Comparison of ENCODE assay signal across 8 cellular contexts in genomic region chr13:106534844-106535551, GRCh38. TPM values are rescaled to one million over a fixed set of nuclear protein-coding genes. Genes with fewer than 3 reads are reported as not detected.
DNase-seq lines count a peak whose midpoint lies in the region; ATAC-seq and TF ChIP-seq lines count a peak whose summit lies in the region.

No MANE protein-coding gene starts in this region.

- H3K4me1 Mint-ChIP-seq in activated CD8-positive, alpha-beta T cell treated with anti-CD3 and anti-CD28 coated beads, Interleukin-2, amount 10 ng/mL, durations not matched to agents 7 days and 5 days (ENCODE audit: low read depth): peaks cover 18% of the 10 kb centered on the region
- peaks cover 29% of the 10 kb centered on the region for H3K4me1 Mint-ChIP-seq in nephron

- DNase-seq in activated CD8-positive, alpha-beta T cell treated with anti-CD3 and anti-CD28 coated beads, Interleukin-2, amount 10 ng/mL, durations not matched to agents 7 days and 5 days: peak; percentile 22
- peak; percentile 14 for DNase-seq in fibroblast of gingiva (ENCODE audit: low read depth)
- no peak for DNase-seq in NOMO-1 (lab: John Stamatoyannopoulos, UW; ENCODE audit: unreplicated experiment in 2 of 2)
- no peak for DNase-seq in iPS-NIHi7 (ENCODE audit: extremely low spot score)

- peaks cover 3% of the 10 kb centered on the region for H3K36me3 Mint-ChIP-seq in activated CD8-positive, alpha-beta T cell treated with anti-CD3 and anti-CD28 coated beads, Interleukin-2, amount 10 ng/mL, durations not matched to agents 7 days and 5 days (ENCODE audit: low read depth)
- peaks cover 3% of the 10 kb centered on the region for H3K36me3 Mint-ChIP-seq in nephron (ENCODE audit: low read depth)

- H3K9me2 ChIP-seq in DOHH2 (replicated peaks; ENCODE audit: control insufficient read depth, low read length): no peaks in the 10 kb centered on the region

- ATAC-seq in GM19468 (IDR thresholded peaks at IDR 0.05; ENCODE audit: extremely low read depth, unreplicated experiment) (peak; percentile 10), HG03469 (IDR thresholded peaks at IDR 0.05; ENCODE audit: unreplicated experiment) (peak; percentile 21)
- ATAC-seq in activated CD8-positive, alpha-beta T cell treated with anti-CD3 and anti-CD28 coated beads, Interleukin-2, amount 10 ng/mL, durations not matched to agents 7 days and 5 days: peak; percentile 1

- H3K27me3 Mint-ChIP-seq in activated CD8-positive, alpha-beta T cell treated with anti-CD3 and anti-CD28 coated beads, Interleukin-2, amount 10 ng/mL, durations not matched to agents 7 days and 5 days (ENCODE audit: low read depth): peaks cover 33% of the 10 kb centered on the region
- peaks cover 8% of the 10 kb centered on the region for H3K27me3 Mint-ChIP-seq in nephron (ENCODE audit: low read depth)

- H3K9me3 Mint-ChIP-seq in activated CD8-positive, alpha-beta T cell treated with anti-CD3 and anti-CD28 coated beads, Interleukin-2, amount 10 ng/mL, durations not matched to agents 7 days and 5 days (ENCODE audit: insufficient read depth): no peaks in the 10 kb centered on the region
- H3K9me3 Mint-ChIP-seq in nephron: no peaks in the 10 kb centered on the region

- peaks cover 7% of the 10 kb centered on the region; the same call in 1 of the 2 replicates for H3K79me2 ChIP-seq in DOHH2 (ENCODE audit: control insufficient read depth, low read length)

- peak overlapping the region; percentile 91 for H3K4me2 ChIP-seq in DOHH2 (ENCODE audit: low read length)

- H4K20me1 ChIP-seq in DOHH2 (ENCODE audit: control insufficient read depth, insufficient read depth, low read depth, low read length): peaks cover 3% of the 10 kb centered on the region

- peak overlapping the region; percentile 77 for H3K4me3 Mint-ChIP-seq in activated CD8-positive, alpha-beta T cell treated with anti-CD3 and anti-CD28 coated beads, Interleukin-2, amount 10 ng/mL, durations not matched to agents 7 days and 5 days
- peak overlapping the region; percentile 95 to 96 (median 96) for H3K4me3 Mint-ChIP-seq in nephron

- CTCF ChIA-PET in activated CD8-positive, alpha-beta T cell treated with anti-CD3 and anti-CD28 coated beads, Interleukin-2, amount 10 ng/mL, durations not matched to agents 7 days and 5 days (lab: Charles Lee): interaction anchor here (1.6 to 3.3 kb wide), 4 partner anchors 11 to 502 kb away, joined by 3 to 57 read pairs (median 11); partner anchors contain the start of gene ARGLU1

- H3K9me3 ChIP-seq in DOHH2 (ENCODE audit: control insufficient read depth, insufficient read depth, low read length): no peaks in the 10 kb centered on the region

- H3K27ac Mint-ChIP-seq in activated CD8-positive, alpha-beta T cell treated with anti-CD3 and anti-CD28 coated beads, Interleukin-2, amount 10 ng/mL, durations not matched to agents 7 days and 5 days: no peak overlapping the region
- H3K27ac Mint-ChIP-seq in nephron: peak overlapping the region in 2 of 3 experiments; percentile 96 to 97

- TF ChIP-seq CTCF in DOHH2 (IDR thresholded peaks at IDR 0.05; ENCODE audit: low read depth, low read length, poor library complexity, severe bottlenecking) (no peak), nephron (IDR thresholded peaks at IDR 0.05; ENCODE audit: unreplicated experiment in 3 of 3) (no peak)

- POLR2A ChIA-PET in activated CD8-positive, alpha-beta T cell treated with anti-CD3 and anti-CD28 coated beads, Interleukin-2, amount 10 ng/mL, durations not matched to agents 7 days and 5 days (lab: Charles Lee): interaction anchor here (1.2 to 1.7 kb wide), 2 partner anchors 31 to 32 kb away, joined by 3 to 7 read pairs; no protein-coding TSS in a partner anchor

- H3K36me3 ChIP-seq in DOHH2 (ENCODE audit: control insufficient read depth, low read length): no peaks in the 10 kb centered on the region

- H3K4me3 ChIP-seq in DOHH2 (ENCODE audit: low read length): peak overlapping the region; percentile 78

- peaks cover 23% of the 10 kb centered on the region for H3K27me3 ChIP-seq in DOHH2 (ENCODE audit: control insufficient read depth, low read length)

- H3K27ac ChIP-seq in DOHH2 (ENCODE audit: low read depth, low read length): no peak overlapping the region

- peaks cover 51% of the 10 kb centered on the region for H3K4me1 ChIP-seq in DOHH2 (ENCODE audit: control insufficient read depth, low read length)

- peaks cover 34% of the 10 kb centered on the region for H3F3A ChIP-seq in DOHH2 (ENCODE audit: control insufficient read depth, insufficient read depth)

RNA-seq across cellular contexts. Expression of gene EFNB2, which starts 0.5 kb away (rescaled TPM):
- under 1 TPM; 0.08 to 0.16 TPM for total RNA-seq in activated CD8-positive, alpha-beta T cell treated with anti-CD3 and anti-CD28 coated beads, Interleukin-2, amount 10 ng/mL, durations not matched to agents 7 days and 5 days

RNA-seq across cellular contexts. Expression of gene ARGLU1, which starts 32.9 kb away (rescaled TPM):
- 10 to 100 TPM; 86.6 to 97.0 TPM for total RNA-seq in activated CD8-positive, alpha-beta T cell treated with anti-CD3 and anti-CD28 coated beads, Interleukin-2, amount 10 ng/mL, durations not matched to agents 7 days and 5 days

Comparison
In these comparisons a context has a peak if more than half of its experiments do, and no peak if none do; other contexts are left out.
1. DNase-seq: peak in activated CD8-positive, alpha-beta T cell treated with anti-CD3 and anti-CD28 coated beads, Interleukin-2, amount 10 ng/mL, durations not matched to agents 7 days and 5 days (single experiment) and fibroblast of gingiva (single experiment); none in NOMO-1 (0 of 2) and iPS-NIHi7 (single experiment).
2. Peak in every context shown above with its lines, with median percentiles within 50 percentile points of each other: ATAC-seq.